ENCODE assay signal across 18 cellular contexts in genomic region chr21:37483776-37484175, GRCh38.
DNase-seq lines count a peak whose midpoint lies in the region; ATAC-seq and TF ChIP-seq lines count a peak whose summit lies in the region.
"Had no signal": no experiment of that assay in that cellular context is flagged by ENCODE, and none has a peak within 500 bp of the region (broad histone marks: within the 10 kb centered on the region; RNA-seq: fewer than 3 reads in every experiment).

No MANE protein-coding gene starts in this region.

- no peak for ATAC-seq in Right ventricle myocardium inferior
- ATAC-seq in omental fat pad (ENCODE audit: low FRiP score) = peak; percentile 44
- ATAC-seq: CD8-positive, alpha-beta T cell had no signal

- TF ChIP-seq CTCF in HEK293 (tag by site-specific recombination; IDR thresholded peaks at IDR 0.05) (no peak), endodermal cell (conservative IDR thresholded peaks at IDR 0.05) (no peak), omental fat pad (IDR thresholded peaks at IDR 0.05) (no peak), ascending aorta (IDR thresholded peaks at IDR 0.05) (no peak)

- H3K9me3 Mint-ChIP-seq in endodermal cell = peaks cover 29% of the 10 kb centered on the region
- H3K9me3 Mint-ChIP-seq: CD8-positive, alpha-beta T cell had no signal

- CTCF ChIA-PET in HEK293 (lab: Yijun Ruan, JAX) = interaction anchor here (0.8 to 1.0 kb wide), 2 partner anchors 26 to 70 kb away, joined by 4 to 6 read pairs; no protein-coding TSS in a partner anchor

- in situ Hi-C loops in HAP-1 (cut with MboI; ENCODE audit: low sequenced_read_pairs) = no loop called here

- no peak overlapping the region for H3K4me3 Mint-ChIP-seq in endodermal cell
- H3K4me3 Mint-ChIP-seq: CD8-positive, alpha-beta T cell had no signal

- DNase-seq in Right ventricle myocardium inferior (ENCODE audit: missing footprints) (peak; percentile 26), cardiac septum (ENCODE audit: low spot score) (no peak), endodermal cell (peak; percentile 84), omental fat pad (ENCODE audit: low spot score) (no peak), HAP-1 (ENCODE audit: low spot score in 2 of 2) (no peak), ascending aorta (ENCODE audit: low spot score in 2 of 2) (no peak), GOT3 (lab: John Stamatoyannopoulos, UW) (no peak)
- DNase-seq: Calu3; CD8-positive, alpha-beta T cell; EL; GM23248; NCI-H1417 treated with DMSO at 0.1 percent for 48 hours; NCI-H187 treated with DMSO at 0.1 percent for 48 hours; NCI-H446; NCI-H69; SIG-M5 had no signal

- peak overlapping the region; percentile 61 for H3K27ac Mint-ChIP-seq in endodermal cell
- H3K27ac Mint-ChIP-seq: CD8-positive, alpha-beta T cell had no signal

- no peak overlapping the region for H3K9ac ChIP-seq in endodermal cell (ENCODE audit: extremely low read depth, low read length, poor library complexity, severe bottlenecking)
- H3K9ac ChIP-seq: BLaER1 treated with 17β-estradiol and CSF1 and Interleukin-3, amounts not matched to agents 10 nM and 100 nM; GM23248 had no signal

- H3K27ac ChIP-seq in HEK293 (ENCODE audit: extremely low read depth, low read depth, low read length) = no peak overlapping the region
- H3K27ac ChIP-seq in endodermal cell (ENCODE audit: low read depth, low read length) = no peak overlapping the region
- H3K27ac ChIP-seq in ascending aorta = no peak overlapping the region
- H3K27ac ChIP-seq: BLaER1 treated with 17β-estradiol and CSF1 and Interleukin-3, amounts not matched to agents 10 nM and 100 nM; GM23248 had no signal

- H3K27me3 ChIP-seq in endodermal cell (ENCODE audit: control insufficient read depth, insufficient read depth, low read length, poor library complexity, severe bottlenecking) (no peaks in the 10 kb centered on the region), HAP-1 (ENCODE audit: low read depth) (no peaks in the 10 kb centered on the region), ascending aorta (no peaks in the 10 kb centered on the region)
- H3K27me3 ChIP-seq: BLaER1 treated with 17β-estradiol and CSF1 and Interleukin-3, amounts not matched to agents 10 nM and 100 nM had no signal

- intact Hi-C loops in Right ventricle myocardium inferior (cut with DNase I) = no loop called here
- intact Hi-C loops in cardiac septum (cut with DNase I) = no loop called here
- intact Hi-C loops in ascending aorta (cut with DNase I) = no loop called here

- WGBS in endodermal cell (ENCODE audit: insufficient coverage in 1 of 2, insufficient read length in 1 of 2), 2 experiments = 78 to 85% methylated on average over 7 of the region's 7 CpGs

- peaks cover 52% of the 10 kb centered on the region for H3K36me3 Mint-ChIP-seq in endodermal cell (ENCODE audit: low read depth)

- H3K36me3 ChIP-seq in HEK293 (ENCODE audit: control insufficient read depth in 2 of 2, insufficient read depth in 1 of 2, low read length in 2 of 2) = peaks cover 38 to 43% of the 10 kb centered on the region in 2 experiments
- H3K36me3 ChIP-seq in endodermal cell (ENCODE audit: control insufficient read depth, insufficient read depth, low read length) = peaks cover 57% of the 10 kb centered on the region
- H3K36me3 ChIP-seq in HAP-1 (replicated peaks) = peaks cover 28% of the 10 kb centered on the region
- H3K36me3 ChIP-seq in ascending aorta = peaks cover 20 to 44% of the 10 kb centered on the region in 2 donors

- POLR2A ChIA-PET in HEK293 (lab: Yijun Ruan, JAX) = no interaction called here

- H3K4me1 ChIP-seq in HEK293 (ENCODE audit: control insufficient read depth, insufficient read depth, low read length) = no peaks in the 10 kb centered on the region
- no peaks in the 10 kb centered on the region for H3K4me1 ChIP-seq in endodermal cell (ENCODE audit: control insufficient read depth, insufficient read depth, low read length)
- H3K4me1 ChIP-seq in HAP-1 = no peaks in the 10 kb centered on the region
- peaks cover 0 to 2% of the 10 kb centered on the region in 2 donors for H3K4me1 ChIP-seq in ascending aorta
- H3K4me1 ChIP-seq: BLaER1 treated with 17β-estradiol and CSF1 and Interleukin-3, amounts not matched to agents 10 nM and 100 nM had no signal

- H3K4me1 Mint-ChIP-seq in endodermal cell = peaks cover 1% of the 10 kb centered on the region

- H3K27me3 Mint-ChIP-seq in endodermal cell (ENCODE audit: insufficient read depth) = no peaks in the 10 kb centered on the region

- H3K4me3 ChIP-seq in HEK293 (ENCODE audit: low read depth, low read length) (no peak overlapping the region), endodermal cell (ENCODE audit: low read length) (no peak overlapping the region), HAP-1 (no peak overlapping the region), ascending aorta (no peak overlapping the region)
- H3K4me3 ChIP-seq: BLaER1 treated with 17β-estradiol and CSF1 and Interleukin-3, amounts not matched to agents 10 nM and 100 nM; GM23248 had no signal

- H3K9me3 ChIP-seq in HEK293 (ENCODE audit: control insufficient read depth, insufficient read depth, low read depth, low read length) (no peaks in the 10 kb centered on the region), endodermal cell (ENCODE audit: control insufficient read depth, low read length) (peaks cover 18% of the 10 kb centered on the region), HAP-1 (no peaks in the 10 kb centered on the region), ascending aorta (no peaks in the 10 kb centered on the region)
- H3K9me3 ChIP-seq: BLaER1 treated with 17β-estradiol and CSF1 and Interleukin-3, amounts not matched to agents 10 nM and 100 nM had no signal

TF ChIP-seq in HEK293, 187 proteins besides CTCF, POLR2A, EP300 and RAD21:
- no peak for TF ChIP-seq ZNF426 (tag by site-specific recombination; IDR thresholded peaks at IDR 0.05)
- TF ChIP-seq ZNF18 (tag by site-specific recombination; IDR thresholded peaks at IDR 0.05) = peak; percentile 66
- TF ChIP-seq ZSCAN16 (tag by site-specific recombination; IDR thresholded peaks at IDR 0.05) = 0 out of 2 replicates have a peak, but pooled peaks have one; percentile 34
- no peak for TF ChIP-seq ZNF324 (tag by site-specific recombination; IDR thresholded peaks at IDR 0.05)
- TF ChIP-seq ZNF514 (tag by site-specific recombination; IDR thresholded peaks at IDR 0.05) = no peak
- TF ChIP-seq KLF7 (tag by site-specific recombination; IDR thresholded peaks at IDR 0.05; ENCODE audit: borderline replicate concordance) = no peak
- no peak for TF ChIP-seq ZNF561 (tag by site-specific recombination; IDR thresholded peaks at IDR 0.05; ENCODE audit: borderline replicate concordance)

Comparison
In these comparisons a context has a peak if more than half of its experiments do, and no peak if none do; other contexts are left out.
1. DNase-seq: peak in Right ventricle myocardium inferior (single experiment) and endodermal cell (single experiment); none in cardiac septum (single experiment), omental fat pad (single experiment), HAP-1 (0 of 2), ascending aorta (0 of 2) and GOT3 (single experiment).